8 cellular contexts compared by ENCODE assay signal in the genomic region with DNA sequence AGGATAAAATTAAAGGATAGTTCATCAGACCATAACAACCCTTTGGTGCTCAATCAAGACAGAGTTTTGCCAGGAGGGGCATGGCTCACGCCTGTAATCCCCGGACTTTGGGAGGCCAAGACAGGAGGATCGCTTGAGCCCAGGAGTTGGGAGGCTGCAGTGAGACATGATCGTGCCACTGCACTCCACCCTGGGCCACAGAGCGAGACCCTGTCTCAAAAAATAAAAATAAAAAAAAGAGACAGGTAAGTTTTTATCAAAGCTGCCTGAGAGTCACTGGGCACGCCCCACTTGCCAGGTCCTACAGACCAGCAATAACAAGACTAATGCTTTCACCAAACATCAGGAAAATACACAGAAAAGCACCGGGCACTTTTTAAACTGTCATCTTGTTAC. TPM values are rescaled to one million over a fixed set of nuclear protein-coding genes. Genes with fewer than 3 reads are reported as not detected.
DNase-seq lines count a peak whose midpoint lies in the region; ATAC-seq and TF ChIP-seq lines count a peak whose summit lies in the region.

No MANE protein-coding gene starts in this region.

- H3F3A ChIP-seq in OCI-LY1 (ENCODE audit: insufficient read depth, low read length): no peaks in the 10 kb centered on the region

- H4K20me1 ChIP-seq in OCI-LY1 (ENCODE audit: insufficient read depth, low read length): no peaks in the 10 kb centered on the region

- H3K27ac ChIP-seq in AG04450 (ENCODE audit: low read depth, low read length) (no peak overlapping the region), OCI-LY1 (ENCODE audit: low read depth, low read length, poor library complexity, severe bottlenecking) (peak overlapping the region; percentile 83)

- TF ChIP-seq CTCF in AG04450 (IDR thresholded peaks at IDR 0.05; ENCODE audit: low read depth, low read length): no peak
- no peak for TF ChIP-seq CTCF in OCI-LY1 (IDR thresholded peaks at IDR 0.05; ENCODE audit: low read length)

- intact Hi-C loops in dendritic cell treated with granulocyte-macrophage colony-stimulating factor and Interleukin-4, amounts not matched to agents 40 ng/mL and 50 ng/mL, for 4 days (cut with micrococcal nuclease): loop anchor here (5.0 to 10.0 kb wide), 5 partner anchors 192 to 862 kb away; a partner anchor contains a TSS

- peak overlapping the region; percentile 84 for H3K4me3 Mint-ChIP-seq in dendritic cell treated with granulocyte-macrophage colony-stimulating factor and Interleukin-4, amounts not matched to agents 40 ng/mL and 50 ng/mL, for 4 days

- H3K9me3 Mint-ChIP-seq in dendritic cell treated with granulocyte-macrophage colony-stimulating factor and Interleukin-4, amounts not matched to agents 40 ng/mL and 50 ng/mL, for 4 days: no peaks in the 10 kb centered on the region

- H3K27ac Mint-ChIP-seq in dendritic cell treated with granulocyte-macrophage colony-stimulating factor and Interleukin-4, amounts not matched to agents 40 ng/mL and 50 ng/mL, for 4 days: peak overlapping the region; percentile 83

- POLR2A ChIA-PET in AG04450 (lab: Yijun Ruan, JAX): no interaction called here
- POLR2A ChIA-PET in HEK293T (lab: Yijun Ruan, JAX): interaction anchor here (0.5 to 1.6 kb wide), 5 partner anchors 9 to 68 kb away, joined by 3 to 5 read pairs (median 4); a partner anchor contains a TSS

- no peaks in the 10 kb centered on the region for H3K27me3 ChIP-seq in AG04450 (ENCODE audit: control insufficient read depth, insufficient read depth, low read length)
- no peaks in the 10 kb centered on the region for H3K27me3 ChIP-seq in OCI-LY1 (ENCODE audit: insufficient read depth, low read length)
- no peaks in the 10 kb centered on the region for H3K27me3 ChIP-seq in neuron (ENCODE audit: insufficient read depth, low read length)

- H3K79me2 ChIP-seq in OCI-LY1 (ENCODE audit: insufficient read depth, low read length): peaks cover 21% of the 10 kb centered on the region

- H3K4me3 ChIP-seq in AG04450 (ENCODE audit: low read depth, low read length): peak overlapping the region; percentile 68
- peak overlapping the region; percentile 74 for H3K4me3 ChIP-seq in OCI-LY1 (ENCODE audit: low read depth, low read length, poor library complexity, severe bottlenecking)
- peak overlapping the region; percentile 60 for H3K4me3 ChIP-seq in neuron (ENCODE audit: low read length)

- H3K36me3 Mint-ChIP-seq in dendritic cell treated with granulocyte-macrophage colony-stimulating factor and Interleukin-4, amounts not matched to agents 40 ng/mL and 50 ng/mL, for 4 days (ENCODE audit: low read depth): no peaks in the 10 kb centered on the region

- H2AFZ ChIP-seq in OCI-LY1 (ENCODE audit: low read length): no peak overlapping the region
- peak overlapping the region; percentile 96 for H2AFZ ChIP-seq in neuron (ENCODE audit: low read depth, low read length)

- peak overlapping the region; percentile 83 for H3K9ac ChIP-seq in OCI-LY1 (ENCODE audit: low read length)

- DNase-seq in AG04450 (ENCODE audit: low read depth, low spot score) (no peak), HEK293T (ENCODE audit: extremely low spot score) (no peak), NCI-H187 (lab: John Stamatoyannopoulos, UW) (no peak), GM03348 (ENCODE audit: low spot score) (no peak)

- H3K4me2 ChIP-seq in OCI-LY1 (ENCODE audit: low read length): peak overlapping the region; percentile 86

- peak; percentile 1 for ATAC-seq in GM21447 (IDR thresholded peaks at IDR 0.05; ENCODE audit: unreplicated experiment)

- H3K9me2 ChIP-seq in OCI-LY1 (ENCODE audit: low read depth, low read length): no peaks in the 10 kb centered on the region

- CTCF ChIA-PET in AG04450 (lab: Charles Lee): interaction anchor here (8.1 kb wide), 1 partner anchor 18 kb away, joined by 66 read pairs; no protein-coding TSS in a partner anchor
- CTCF ChIA-PET in HEK293T (lab: Yijun Ruan, JAX): interaction anchor here (0.7 kb wide), 1 partner anchor 290 kb away, joined by 3 read pairs; no protein-coding TSS in a partner anchor

- no peaks in the 10 kb centered on the region for H3K9me3 ChIP-seq in AG04450 (ENCODE audit: control insufficient read depth, insufficient read depth, low read length)
- no peaks in the 10 kb centered on the region for H3K9me3 ChIP-seq in OCI-LY1 (ENCODE audit: low read length)
- H3K9me3 ChIP-seq in neuron (ENCODE audit: low read length): no peaks in the 10 kb centered on the region

- H3K36me3 ChIP-seq in OCI-LY1 (ENCODE audit: insufficient read depth, low read length) (no peaks in the 10 kb centered on the region), neuron (ENCODE audit: insufficient read depth, low read length) (peaks cover 3% of the 10 kb centered on the region)

- H3K4me1 ChIP-seq in OCI-LY1 (ENCODE audit: insufficient read depth, low read length, severe bottlenecking) (peaks cover 43% of the 10 kb centered on the region), neuron (ENCODE audit: insufficient read depth, low read length) (peaks cover 9% of the 10 kb centered on the region)

- peaks cover 39% of the 10 kb centered on the region for H3K4me1 Mint-ChIP-seq in dendritic cell treated with granulocyte-macrophage colony-stimulating factor and Interleukin-4, amounts not matched to agents 40 ng/mL and 50 ng/mL, for 4 days (ENCODE audit: low read depth)

- H3K27me3 Mint-ChIP-seq in dendritic cell treated with granulocyte-macrophage colony-stimulating factor and Interleukin-4, amounts not matched to agents 40 ng/mL and 50 ng/mL, for 4 days: peaks cover 16% of the 10 kb centered on the region

TF ChIP-seq in HEK293T, 16 proteins besides CTCF, POLR2A, EP300 and RAD21:
- TF ChIP-seq BHLHE40 (IDR thresholded peaks at IDR 0.05; ENCODE audit: borderline replicate concordance): no peak
- no peak for TF ChIP-seq NFRKB (IDR thresholded peaks at IDR 0.05)
- no peak for TF ChIP-seq SP1 (IDR thresholded peaks at IDR 0.05)
- no peak for TF ChIP-seq L3MBTL2 (conservative IDR thresholded peaks at IDR 0.05)
- no peak for TF ChIP-seq FOXM1 (IDR thresholded peaks at IDR 0.05; ENCODE audit: borderline replicate concordance)
- TF ChIP-seq FOXK2 (IDR thresholded peaks at IDR 0.05): no peak
- no peak for TF ChIP-seq HDGF (IDR thresholded peaks at IDR 0.05; ENCODE audit: borderline replicate concordance)
- TF ChIP-seq, protein P1, sequence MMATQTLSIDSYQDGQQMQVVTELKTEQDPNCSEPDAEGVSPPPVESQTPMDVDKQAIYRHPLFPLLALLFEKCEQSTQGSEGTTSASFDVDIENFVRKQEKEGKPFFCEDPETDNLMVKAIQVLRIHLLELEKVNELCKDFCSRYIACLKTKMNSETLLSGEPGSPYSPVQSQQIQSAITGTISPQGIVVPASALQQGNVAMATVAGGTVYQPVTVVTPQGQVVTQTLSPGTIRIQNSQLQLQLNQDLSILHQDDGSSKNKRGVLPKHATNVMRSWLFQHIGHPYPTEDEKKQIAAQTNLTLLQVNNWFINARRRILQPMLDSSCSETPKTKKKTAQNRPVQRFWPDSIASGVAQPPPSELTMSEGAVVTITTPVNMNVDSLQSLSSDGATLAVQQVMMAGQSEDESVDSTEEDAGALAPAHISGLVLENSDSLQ (IDR thresholded peaks at IDR 0.05): no peak
- no peak for TF ChIP-seq FOXA1 (IDR thresholded peaks at IDR 0.05)
- no peak for TF ChIP-seq SUZ12 (IDR thresholded peaks at IDR 0.05)
- TF ChIP-seq ARNT (IDR thresholded peaks at IDR 0.05): no peak
- no peak for TF ChIP-seq CTBP1 (IDR thresholded peaks at IDR 0.05; ENCODE audit: borderline replicate concordance)
- no peak for TF ChIP-seq TARDBP (IDR thresholded peaks at IDR 0.05)
- no peak for TF ChIP-seq ZNF384 (IDR thresholded peaks at IDR 0.05)
- TF ChIP-seq LEF1 (IDR thresholded peaks at IDR 0.05; ENCODE audit: borderline replicate concordance): no peak
- no peak for TF ChIP-seq ELF4 (IDR thresholded peaks at IDR 0.05)

RNA-seq across cellular contexts. Expression of a gene that starts 0.8 kb away (rescaled TPM):
- 33.5 and 51.1 TPM in 2 replicates for polyA plus RNA-seq in AG04450 (2011; rRNA removed)
- 15.3 and 24.3 TPM in 2 replicates for polyA minus RNA-seq in AG04450 (2011; rRNA and poly(A)+ RNA removed)

RNA-seq across cellular contexts. Expression of a gene that starts 6.4 kb away (rescaled TPM):
- 12.6 and 12.7 TPM in 2 replicates for polyA plus RNA-seq in AG04450 (2011; rRNA removed)
- 35.9 and 48.1 TPM in 2 replicates for polyA minus RNA-seq in AG04450 (2011; rRNA and poly(A)+ RNA removed)

RNA-seq across cellular contexts. Expression of a gene that starts 59.9 kb away (rescaled TPM):
- polyA plus RNA-seq in AG04450 (2011; rRNA removed): 16.4 and 17.6 TPM in 2 replicates
- polyA minus RNA-seq in AG04450 (2011; rRNA and poly(A)+ RNA removed): 6.6 and 9.5 TPM in 2 replicates
